In genomic region chr3:56976666-56977560, GRCh38 we compare ENCODE assay signal across 10 cellular contexts.
DNase-seq lines count a peak whose midpoint lies in the region; ATAC-seq lines count a peak whose summit lies in the region.
"Had no signal": no experiment of that assay in that cellular context is flagged by ENCODE, and none has a peak within 500 bp of the region (broad histone marks: within the 10 kb centered on the region; RNA-seq: fewer than 3 reads in every experiment).

No MANE protein-coding gene starts in this region.

- DNase-seq in EL = peak; percentile 61
- peak; percentile 83 for DNase-seq in NCI-H2171 (lab: John Stamatoyannopoulos, UW)
- DNase-seq in cerebellar nuclear complex (lab: John Stamatoyannopoulos, UW) = peak; percentile 5 to 8
- DNase-seq in occipital lobe (lab: John Stamatoyannopoulos, UW) = peak; percentile 49
- no peak for DNase-seq in activated CD4-positive, alpha-beta T cell treated with anti-CD3 and anti-CD28 coated beads for 48 hours
- DNase-seq in HT-29 (ENCODE audit: low spot score) = no peak
- DNase-seq: aorta had no signal

- ATAC-seq in GM21528 (IDR thresholded peaks at IDR 0.05; ENCODE audit: low FRiP score, unreplicated experiment) = no peak
- no peak for ATAC-seq in GM19023 (IDR thresholded peaks at IDR 0.05; ENCODE audit: unreplicated experiment)
- ATAC-seq: left lobe of liver had no signal

Comparison
In these comparisons a context has a peak if more than half of its experiments do, and no peak if none do; other contexts are left out.
1. DNase-seq: peak in EL (single experiment), NCI-H2171 (single experiment), cerebellar nuclear complex (2 of 2) and occipital lobe (single experiment); none in activated CD4-positive, alpha-beta T cell treated with anti-CD3 and anti-CD28 coated beads for 48 hours (single experiment) and HT-29 (single experiment).